In the genomic region with DNA sequence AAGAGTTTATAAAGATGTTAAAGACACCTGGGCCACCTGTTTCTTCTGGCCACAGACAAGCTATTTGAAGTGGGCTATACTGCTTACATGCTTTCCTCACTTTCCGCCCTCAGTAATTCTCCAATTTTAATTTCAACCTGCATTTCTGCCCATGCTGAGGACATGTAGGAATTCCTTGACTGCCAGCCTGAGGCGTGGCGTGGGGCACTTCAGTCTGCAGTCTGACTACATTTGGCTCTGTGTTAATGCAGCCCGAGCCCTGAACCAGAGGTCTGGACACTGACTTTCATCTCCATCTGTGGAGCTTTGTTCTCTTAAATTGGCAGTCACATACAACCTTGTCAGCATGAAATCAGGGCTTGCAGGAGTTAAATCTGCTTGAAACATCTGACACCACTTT, we compare ENCODE assay signal across 1 cellular context.
TF ChIP-seq lines count a peak whose summit lies in the region.

No MANE protein-coding gene starts in this region.

TF ChIP-seq in GM23338, 12 proteins besides CTCF, POLR2A, EP300 and RAD21:
- TF ChIP-seq, protein P1, sequence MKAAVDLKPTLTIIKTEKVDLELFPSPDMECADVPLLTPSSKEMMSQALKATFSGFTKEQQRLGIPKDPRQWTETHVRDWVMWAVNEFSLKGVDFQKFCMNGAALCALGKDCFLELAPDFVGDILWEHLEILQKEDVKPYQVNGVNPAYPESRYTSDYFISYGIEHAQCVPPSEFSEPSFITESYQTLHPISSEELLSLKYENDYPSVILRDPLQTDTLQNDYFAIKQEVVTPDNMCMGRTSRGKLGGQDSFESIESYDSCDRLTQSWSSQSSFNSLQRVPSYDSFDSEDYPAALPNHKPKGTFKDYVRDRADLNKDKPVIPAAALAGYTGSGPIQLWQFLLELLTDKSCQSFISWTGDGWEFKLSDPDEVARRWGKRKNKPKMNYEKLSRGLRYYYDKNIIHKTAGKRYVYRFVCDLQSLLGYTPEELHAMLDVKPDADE (IDR thresholded peaks at IDR 0.05) = no peak
- TF ChIP-seq EZH2phosphoT487 (IDR thresholded peaks at IDR 0.05; ENCODE audit: unreplicated experiment) (no peak), REST (IDR thresholded peaks at IDR 0.05; ENCODE audit: unreplicated experiment) (no peak), EZH2 (IDR thresholded peaks at IDR 0.05; ENCODE audit: low read depth, unreplicated experiment) (no peak), ZNF462 (CRISPR knock-in tag; IDR thresholded peaks at IDR 0.05) (no peak), JUNB (IDR thresholded peaks at IDR 0.05; ENCODE audit: unreplicated experiment) (no peak), NANOG (IDR thresholded peaks at IDR 0.05; ENCODE audit: borderline replicate concordance) (no peak), CREB1 (CRISPR knock-in tag; IDR thresholded peaks at IDR 0.05; ENCODE audit: low read depth) (no peak), ZNF331 (CRISPR knock-in tag; IDR thresholded peaks at IDR 0.05; ENCODE audit: low read depth) (no peak), POLR2AphosphoS5 (IDR thresholded peaks at IDR 0.05; ENCODE audit: low read depth) (no peak), ZNF114 (CRISPR knock-in tag; IDR thresholded peaks at IDR 0.05) (no peak), STAT1 (IDR thresholded peaks at IDR 0.05; ENCODE audit: unreplicated experiment) (no peak)
